Comparison of ENCODE assay signal across 18 cellular contexts in genomic region chr13:33798023-33798422, GRCh38. TPM values are rescaled to one million over a fixed set of nuclear protein-coding genes. Genes with fewer than 3 reads are reported as not detected.
DNase-seq lines count a peak whose midpoint lies in the region; ATAC-seq and TF ChIP-seq lines count a peak whose summit lies in the region.
"Had no signal": no experiment of that assay in that cellular context is flagged by ENCODE, and none has a peak within 500 bp of the region (broad histone marks: within the 10 kb centered on the region; RNA-seq: fewer than 3 reads in every experiment).

No MANE protein-coding gene starts in this region.

- H3K4me1 Mint-ChIP-seq in type B pancreatic cell (ENCODE audit: unreplicated experiment), result peaks cover 6% of the 10 kb centered on the region

- H3K27me3 Mint-ChIP-seq in type B pancreatic cell, result no peaks in the 10 kb centered on the region

- H3K27me3 ChIP-seq in adipocyte (replicated peaks; ENCODE audit: control insufficient read depth, insufficient read depth, low read length) (no peaks in the 10 kb centered on the region), left ventricle myocardium inferior (ENCODE audit: low read depth) (no peaks in the 10 kb centered on the region), stomach smooth muscle (ENCODE audit: control insufficient read depth in 1 of 2, insufficient read depth in 2 of 2, low read length in 2 of 2) (no peaks in the 10 kb centered on the region)
- H3K27me3 ChIP-seq: BLaER1, tibial nerve had no signal

- no peak overlapping the region for H3K27ac Mint-ChIP-seq in type B pancreatic cell
- H3K27ac Mint-ChIP-seq: mesothelial cell of epicardium had no signal

- H3K9me3 ChIP-seq in adipocyte (ENCODE audit: control insufficient read depth, low read length) (no peaks in the 10 kb centered on the region), left ventricle myocardium inferior (replicated peaks) (peaks cover 3% of the 10 kb centered on the region), stomach smooth muscle (ENCODE audit: control insufficient read depth in 2 of 2, low read length in 2 of 2) (no peaks in the 10 kb centered on the region)
- H3K9me3 ChIP-seq: BLaER1, tibial nerve had no signal

- no peaks in the 10 kb centered on the region for H3K36me3 Mint-ChIP-seq in type B pancreatic cell
- H3K36me3 Mint-ChIP-seq: mesothelial cell of epicardium had no signal

- no peaks in the 10 kb centered on the region for H3K9me3 Mint-ChIP-seq in type B pancreatic cell

- DNase-seq in KBM-7 (peak; percentile 29), adipocyte (ENCODE audit: low read depth) (no peak), left ventricle myocardium inferior (no peak), dermis blood vessel endothelial cell (no peak), type B pancreatic cell (ENCODE audit: extremely low spot score, unreplicated experiment) (no peak), MV-4-11 (lab: John Stamatoyannopoulos, UW) (no peak)
- DNase-seq: activated CD8-positive, alpha-beta memory T cell treated with anti-CD3 and anti-CD28 coated beads, Interleukin-2, amount 50 U/mL, for 48 hours; activated naive CD4-positive, alpha-beta T cell; NCI-H1105 treated with DMSO at 0.1 percent for 48 hours; NCI-H226; NK-92 treated with Interleukin-12 subunit alpha and Interleukin-12 subunit beta, amount 100 ng/mL, for 24 hours; SIG-M5; stimulated activated CD4-positive, alpha-beta T cell treated with anti-CD3 and anti-CD28 coated beads, Interleukin-4, amount 100 ng/mL, for 4 hours had no signal

- H3K4me3 ChIP-seq in adipocyte (ENCODE audit: low read length) (peak overlapping the region; percentile 74), left ventricle myocardium inferior (peak overlapping the region; percentile 49), stomach smooth muscle (ENCODE audit: low read length in 2 of 2) (peak overlapping the region; percentile 64 to 79)
- H3K4me3 ChIP-seq: BLaER1 had no signal

- no peaks in the 10 kb centered on the region for H3K36me3 ChIP-seq in adipocyte (ENCODE audit: control insufficient read depth, insufficient read depth, low read length, severe bottlenecking)
- H3K36me3 ChIP-seq in left ventricle myocardium inferior, result no peaks in the 10 kb centered on the region
- no peaks in the 10 kb centered on the region for H3K36me3 ChIP-seq in stomach smooth muscle (ENCODE audit: control insufficient read depth in 2 of 2, insufficient read depth in 2 of 2, low read length in 2 of 2)
- H3K36me3 ChIP-seq: BLaER1, tibial nerve had no signal

- peak overlapping the region; percentile 84 for H3K27ac ChIP-seq in left ventricle myocardium inferior (replicated peaks)
- no peak overlapping the region for H3K27ac ChIP-seq in stomach smooth muscle (ENCODE audit: low read length)
- H3K27ac ChIP-seq: BLaER1 had no signal

- no peak for ATAC-seq in HG03025 (IDR thresholded peaks at IDR 0.05; ENCODE audit: low FRiP score, unreplicated experiment)

- no peak overlapping the region for H3K4me3 Mint-ChIP-seq in type B pancreatic cell
- H3K4me3 Mint-ChIP-seq: mesothelial cell of epicardium had no signal

- H3K9ac ChIP-seq in adipocyte (ENCODE audit: low read length) (peak overlapping the region; percentile 64), stomach smooth muscle (ENCODE audit: low read length in 2 of 2) (peak overlapping the region in 1 of 2 donors; percentile 63)
- H3K9ac ChIP-seq: BLaER1 had no signal

- intact Hi-C loops in left ventricle myocardium inferior (cut with micrococcal nuclease), result no loop called here

- TF ChIP-seq CTCF in left ventricle myocardium inferior (IDR thresholded peaks at IDR 0.05; ENCODE audit: borderline replicate concordance) (no peak), type B pancreatic cell (conservative IDR thresholded peaks at IDR 0.05) (no peak)

- in situ Hi-C loops in KBM-7 (cut with MboI; ENCODE audit: low pct_unique_long_range_greater_than_20kb, low sequenced_read_pairs), result no loop called here

- peaks cover 13% of the 10 kb centered on the region for H3K4me1 ChIP-seq in adipocyte (ENCODE audit: control insufficient read depth, insufficient read depth, low read length)
- H3K4me1 ChIP-seq in left ventricle myocardium inferior, result peaks cover 33% of the 10 kb centered on the region
- H3K4me1 ChIP-seq in stomach smooth muscle (ENCODE audit: control insufficient read depth, insufficient read depth, low read length), result peaks cover 2% of the 10 kb centered on the region

RNA-seq across cellular contexts. Expression of gene RFC3, which starts 19.9 kb away (rescaled TPM):
- total RNA-seq in left ventricle myocardium inferior (4.2 TPM), dermis blood vessel endothelial cell (15.0 and 28.2 TPM in 2 replicates), type B pancreatic cell (ENCODE audit: low replicate concordance) (16.7 and 30.0 TPM in 2 replicates)
